Comparison of ENCODE assay signal across 14 cellular contexts in genomic region chr5:657570-657969, GRCh38.
DNase-seq lines count a peak whose midpoint lies in the region; ATAC-seq and TF ChIP-seq lines count a peak whose summit lies in the region.
"Had no signal": no experiment of that assay in that cellular context is flagged by ENCODE, and none has a peak within 500 bp of the region (broad histone marks: within the 10 kb centered on the region; RNA-seq: fewer than 3 reads in every experiment).

No MANE protein-coding gene starts in this region.

- H3K4me3 ChIP-seq in ACC112 (ENCODE audit: low read depth, low read length): no peak overlapping the region
- H3K4me3 ChIP-seq in HEK293 (ENCODE audit: low read depth, low read length): no peak overlapping the region
- H3K4me3 ChIP-seq in adipocyte (ENCODE audit: low read length): no peak overlapping the region
- H3K4me3 ChIP-seq: BLaER1, mucosa of descending colon, right lobe of liver had no signal

- DNase-seq in adipocyte (ENCODE audit: low read depth): peak; percentile 31
- DNase-seq in hepatic stellate cell (ENCODE audit: low spot score): peak; percentile 72
- DNase-seq in hippocampal formation (lab: John Stamatoyannopoulos, UW): no peak
- DNase-seq in effector memory CD8-positive, alpha-beta T cell: no peak
- DNase-seq in stimulated activated CD4-positive, alpha-beta T cell treated with anti-CD3 and anti-CD28 coated beads, Interleukin-4, amount 100 ng/mL, for 24 hours: no peak
- DNase-seq: activated CD8-positive, alpha-beta memory T cell treated with anti-CD3 and anti-CD28 coated beads, Interleukin-2, amount 50 U/mL, for 4 hours; NCI-H146 had no signal

- ATAC-seq in effector memory CD8-positive, alpha-beta T cell (replicated peaks): no peak
- no peak for ATAC-seq in SK-N-SH treated with all-trans-retinoic acid at 6 μM for 48 hours
- ATAC-seq: mucosa of descending colon had no signal

- no peak overlapping the region for H2AFZ ChIP-seq in ACC112 (ENCODE audit: low read length, unreplicated experiment)

- no peaks in the 10 kb centered on the region for H3K4me1 Mint-ChIP-seq in effector memory CD8-positive, alpha-beta T cell (ENCODE audit: low read depth in 2 of 2)
- H3K4me1 Mint-ChIP-seq: brain had no signal

- H3K27ac Mint-ChIP-seq in effector memory CD8-positive, alpha-beta T cell: no peak overlapping the region
- H3K27ac Mint-ChIP-seq: brain had no signal

- H3K27ac ChIP-seq in ACC112 (ENCODE audit: low read depth, low read length) (peak overlapping the region; percentile 78), HEK293 (ENCODE audit: extremely low read depth, low read depth, low read length) (no peak overlapping the region)
- H3K27ac ChIP-seq: BLaER1, right lobe of liver had no signal

- H3K4me3 Mint-ChIP-seq in effector memory CD8-positive, alpha-beta T cell: no peak overlapping the region
- H3K4me3 Mint-ChIP-seq: brain had no signal

- H3K27me3 ChIP-seq in ACC112 (ENCODE audit: insufficient read depth, low read length) (no peaks in the 10 kb centered on the region), adipocyte (replicated peaks; ENCODE audit: control insufficient read depth, insufficient read depth, low read length) (no peaks in the 10 kb centered on the region)
- H3K27me3 ChIP-seq: BLaER1, right lobe of liver had no signal

- no peaks in the 10 kb centered on the region for H3K9me3 Mint-ChIP-seq in effector memory CD8-positive, alpha-beta T cell

- no peaks in the 10 kb centered on the region for H3K79me2 ChIP-seq in ACC112 (ENCODE audit: control insufficient read depth, insufficient read depth, low read length, unreplicated experiment)

- H3K9me3 ChIP-seq in HEK293 (ENCODE audit: control insufficient read depth, insufficient read depth, low read depth, low read length) (no peaks in the 10 kb centered on the region), adipocyte (ENCODE audit: control insufficient read depth, low read length) (no peaks in the 10 kb centered on the region)
- H3K9me3 ChIP-seq: mucosa of descending colon, right lobe of liver had no signal

- no peak overlapping the region for H3K9ac ChIP-seq in adipocyte (ENCODE audit: low read length)
- H3K9ac ChIP-seq: BLaER1 had no signal

- TF ChIP-seq CTCF in HEK293 (tag by site-specific recombination; IDR thresholded peaks at IDR 0.05): no peak

- H3K27me3 Mint-ChIP-seq in effector memory CD8-positive, alpha-beta T cell: no peaks in the 10 kb centered on the region
- H3K27me3 Mint-ChIP-seq: brain had no signal

- H3K36me3 ChIP-seq in ACC112 (ENCODE audit: insufficient read depth, low read length) (peaks cover 24% of the 10 kb centered on the region), HEK293 (ENCODE audit: control insufficient read depth in 2 of 2, insufficient read depth in 1 of 2, low read length in 2 of 2) (peaks cover 43 to 92% of the 10 kb centered on the region in 2 experiments), adipocyte (ENCODE audit: control insufficient read depth, insufficient read depth, low read length, severe bottlenecking) (peaks cover 8% of the 10 kb centered on the region)
- H3K36me3 ChIP-seq: right lobe of liver had no signal

- CTCF ChIA-PET in HEK293 (lab: Yijun Ruan, JAX): interaction anchor here (0.6 to 3.5 kb wide), 3 partner anchors 12 to 18 kb away, joined by 4 to 19 read pairs (median 5); no protein-coding TSS in a partner anchor

- peaks cover 33% of the 10 kb centered on the region for H3K36me3 Mint-ChIP-seq in effector memory CD8-positive, alpha-beta T cell (ENCODE audit: insufficient read depth)

- H3K4me1 ChIP-seq in ACC112 (ENCODE audit: control insufficient read depth, insufficient read depth, low read length, unreplicated experiment): peaks cover 9% of the 10 kb centered on the region
- no peaks in the 10 kb centered on the region for H3K4me1 ChIP-seq in HEK293 (ENCODE audit: control insufficient read depth, insufficient read depth, low read length)
- H3K4me1 ChIP-seq in adipocyte (ENCODE audit: control insufficient read depth, insufficient read depth, low read length): no peaks in the 10 kb centered on the region
- H3K4me1 ChIP-seq: right lobe of liver had no signal

- POLR2A ChIA-PET in HEK293 (lab: Yijun Ruan, JAX): interaction anchor here (1.5 kb wide), 1 partner anchor 12 kb away, joined by 4 read pairs; no protein-coding TSS in a partner anchor

TF ChIP-seq in HEK293, 187 proteins besides CTCF, POLR2A, EP300 and RAD21:
- TF ChIP-seq ZBTB7A (tag by site-specific recombination; IDR thresholded peaks at IDR 0.05; ENCODE audit: low read depth): no peak
- TF ChIP-seq ZNF600 (tag by site-specific recombination; IDR thresholded peaks at IDR 0.05): 0 out of 2 replicates have a peak, but pooled peaks have one; percentile 47

TF ChIP-seq in SK-N-SH treated with all-trans-retinoic acid at 6 μM for 48 hours, 23 proteins besides CTCF, POLR2A, EP300 and RAD21 (continues in another document):
- no peak for TF ChIP-seq PATZ1 (CRISPR knock-in tag; IDR thresholded peaks at IDR 0.05; ENCODE audit: borderline replicate concordance)
- no peak for TF ChIP-seq ZFP3 (CRISPR knock-in tag; IDR thresholded peaks at IDR 0.05)
- TF ChIP-seq OSR1 (CRISPR knock-in tag; IDR thresholded peaks at IDR 0.05): no peak
- TF ChIP-seq ZNF565 (CRISPR knock-in tag; conservative IDR thresholded peaks at IDR 0.05; ENCODE audit: low read depth): no peak
- no peak for TF ChIP-seq POU6F1 (CRISPR knock-in tag; IDR thresholded peaks at IDR 0.05; ENCODE audit: borderline replicate concordance, low read depth)
- TF ChIP-seq GLIS3 (CRISPR knock-in tag; IDR thresholded peaks at IDR 0.05): no peak
- TF ChIP-seq TCF4 (CRISPR knock-in tag; IDR thresholded peaks at IDR 0.05; ENCODE audit: borderline replicate concordance): no peak
- no peak for TF ChIP-seq ARNTL (CRISPR knock-in tag; IDR thresholded peaks at IDR 0.05; ENCODE audit: borderline replicate concordance, low read depth)
- no peak for TF ChIP-seq CSRNP3 (CRISPR knock-in tag; IDR thresholded peaks at IDR 0.05)
- TF ChIP-seq CSDC2 (CRISPR knock-in tag; IDR thresholded peaks at IDR 0.05): no peak

Comparison
In these comparisons a context has a peak if more than half of its experiments do, and no peak if none do; other contexts are left out.
1. DNase-seq: peak in adipocyte (single experiment) and hepatic stellate cell (single experiment); none in hippocampal formation (0 of 2), effector memory CD8-positive, alpha-beta T cell (0 of 3) and stimulated activated CD4-positive, alpha-beta T cell treated with anti-CD3 and anti-CD28 coated beads, Interleukin-4, amount 100 ng/mL, for 24 hours (single experiment).